ENCODE assay signal across 8 cellular contexts in genomic region chr3:120559228-120560061, GRCh38. TPM values are rescaled to one million over a fixed set of nuclear protein-coding genes. Genes with fewer than 3 reads are reported as not detected.
DNase-seq lines count a peak whose midpoint lies in the region; ATAC-seq, FAIRE-seq and TF ChIP-seq lines count a peak whose summit lies in the region.

No MANE protein-coding gene starts in this region.

- no peaks in the 10 kb centered on the region for H3K36me3 ChIP-seq in CD4-positive, alpha-beta memory T cell (ENCODE audit: insufficient read depth, low read length)
- no peaks in the 10 kb centered on the region for H3K36me3 ChIP-seq in PC-3 (ENCODE audit: low read depth, low read length)
- H3K36me3 ChIP-seq in keratinocyte (ENCODE audit: control insufficient read depth in 2 of 2, extremely low read depth in 1 of 2, insufficient read depth in 2 of 2, low read length in 2 of 2) = no peaks in the 10 kb centered on the region

- H2AFZ ChIP-seq in PC-3 (ENCODE audit: low read length) = peak overlapping the region; percentile 84
- H2AFZ ChIP-seq in keratinocyte (ENCODE audit: control insufficient read depth, low read length) = peak overlapping the region; percentile 93

- no peak overlapping the region for H3K27ac ChIP-seq in CD4-positive, alpha-beta memory T cell (ENCODE audit: low read depth, low read length)
- H3K27ac ChIP-seq in PC-3 (ENCODE audit: low read length) = peak overlapping the region; percentile 64
- H3K27ac ChIP-seq in keratinocyte (ENCODE audit: control insufficient read depth, insufficient read depth, low read length) = peak overlapping the region; percentile 60

- H3K9ac ChIP-seq in PC-3 (ENCODE audit: low read length) (peak overlapping the region; percentile 63), keratinocyte (ENCODE audit: control insufficient read depth, extremely low read depth, insufficient read depth, low read length) (peak overlapping the region; percentile 80)

- H4K20me1 ChIP-seq in PC-3 (ENCODE audit: low read length) (no peaks in the 10 kb centered on the region), keratinocyte (ENCODE audit: control insufficient read depth, extremely low read depth, insufficient read depth, low read length) (no peaks in the 10 kb centered on the region)

- H3K4me1 Mint-ChIP-seq in CD4-positive, alpha-beta memory T cell = peaks cover 11 to 24% (median 13%) of the 10 kb centered on the region in 4 donors
- H3K4me1 Mint-ChIP-seq in MCF 10A (ENCODE audit: insufficient read depth, unreplicated experiment) = peaks cover 22% of the 10 kb centered on the region
- peaks cover 10 to 24% of the 10 kb centered on the region in 2 donors for H3K4me1 Mint-ChIP-seq in stimulated activated naive B cell treated with anti-CD40 and anti-IgM and Interleukin-4, amounts not matched to agents 10 μg/mL and 1 μg/mL and 100 μg/mL, for 72 hours

- no peaks in the 10 kb centered on the region for H3F3A ChIP-seq in PC-3 (ENCODE audit: low read length, unreplicated experiment)

- CTCF ChIA-PET in CD4-positive, alpha-beta memory T cell (lab: Charles Lee; ENCODE audit: partially characterized antibody) = interaction anchor here (0.6 to 9.0 kb wide), 57 partner anchors 9 to 1075 kb away, joined by 3 to 294 read pairs (median 4); partner anchors contain the start of genes LRRC58 and NDUFB4
- CTCF ChIA-PET in PC-3 (lab: Charles Lee) = interaction anchor here (0.6 to 2.4 kb wide), 11 partner anchors 8 to 209 kb away, joined by 3 to 67 read pairs (median 4); partner anchors contain the start of gene NDUFB4
- CTCF ChIA-PET in MCF 10A (lab: Yijun Ruan, JAX) = interaction anchor here (0.6 to 15.6 kb wide), 48 partner anchors 8 to 821 kb away, joined by 3 to 429 read pairs (median 5); partner anchors contain the start of genes LRRC58 and NDUFB4

- in situ Hi-C loops in GM13976 (cut with MboI; ENCODE audit: low sequenced_read_pairs, unreplicated experiment) = loop anchor here (5.0 to 25.0 kb wide), 2 partner anchors 238 to 297 kb away; no protein-coding TSS in a partner anchor

- POLR2A ChIA-PET in CD4-positive, alpha-beta memory T cell (lab: Charles Lee; ENCODE audit: partially characterized antibody) = interaction anchor here (0.6 to 1.5 kb wide), 8 partner anchors 8 to 315 kb away, joined by 3 to 10 read pairs (median 4); partner anchors contain the start of genes GTF2E1, NDUFB4 and RABL3
- POLR2A ChIA-PET in PC-3 (lab: Charles Lee; ENCODE audit: unreplicated experiment) (interaction anchor here (0.6 to 1.1 kb wide), 3 partner anchors 121 to 167 kb away, joined by 4 to 5 read pairs (median 5); no protein-coding TSS in a partner anchor), MCF 10A (lab: Yijun Ruan, JAX) (interaction anchor here (0.6 to 2.0 kb wide), 6 partner anchors 37 to 267 kb away, joined by 3 to 29 read pairs (median 6); partner anchors contain the start of gene NDUFB4)

- no peaks in the 10 kb centered on the region for H3K9me3 ChIP-seq in CD4-positive, alpha-beta memory T cell (ENCODE audit: control insufficient read depth in 1 of 2, low read length in 2 of 2)
- H3K9me3 ChIP-seq in PC-3 (ENCODE audit: low read length) (no peaks in the 10 kb centered on the region), keratinocyte (ENCODE audit: control insufficient read depth, low read depth, low read length) (no peaks in the 10 kb centered on the region)

- H3K9me1 ChIP-seq in keratinocyte (ENCODE audit: control insufficient read depth, extremely low read depth, insufficient read depth, low read length) = no peaks in the 10 kb centered on the region

- H3K27ac Mint-ChIP-seq in CD4-positive, alpha-beta memory T cell = peak overlapping the region in 6 of 7 donors; percentile 50 to 85 (median 82)
- H3K27ac Mint-ChIP-seq in MCF 10A (ENCODE audit: low read depth, unreplicated experiment) = peak overlapping the region; percentile 46
- peak overlapping the region; percentile 25 for H3K27ac Mint-ChIP-seq in stimulated activated naive B cell treated with anti-CD40 and anti-IgM and Interleukin-4, amounts not matched to agents 10 μg/mL and 1 μg/mL and 100 μg/mL, for 72 hours

- ATAC-seq in GM19328 (IDR thresholded peaks at IDR 0.05; ENCODE audit: unreplicated experiment) (peak; percentile 26), HG03342 (IDR thresholded peaks at IDR 0.05; ENCODE audit: unreplicated experiment) (peak; percentile 29), PC-3 (peak; percentile 69)
- ATAC-seq in stimulated activated naive B cell treated with anti-CD40 and anti-IgM and Interleukin-4, amounts not matched to agents 10 μg/mL and 1 μg/mL and 100 μg/mL, for 72 hours (replicated peaks) = peak; percentile 35 to 37

- no peaks in the 10 kb centered on the region for H3K79me2 ChIP-seq in PC-3 (ENCODE audit: low read length)
- H3K79me2 ChIP-seq in keratinocyte (ENCODE audit: control insufficient read depth, insufficient read depth, low read length) = no peaks in the 10 kb centered on the region

- no peaks in the 10 kb centered on the region for H3K9me3 Mint-ChIP-seq in CD4-positive, alpha-beta memory T cell
- H3K9me3 Mint-ChIP-seq in MCF 10A (ENCODE audit: unreplicated experiment) = no peaks in the 10 kb centered on the region
- H3K9me3 Mint-ChIP-seq in stimulated activated naive B cell treated with anti-CD40 and anti-IgM and Interleukin-4, amounts not matched to agents 10 μg/mL and 1 μg/mL and 100 μg/mL, for 72 hours = no peaks in the 10 kb centered on the region

- FAIRE-seq in keratinocyte (lab: Jason Lieb, UNC) = no peak

- dilution Hi-C loops in keratinocyte (cut with MboI; ENCODE audit: extremely low pct_ligation_motif_present, low sequenced_read_pairs) = no loop called here

- no peaks in the 10 kb centered on the region for H3K27me3 ChIP-seq in CD4-positive, alpha-beta memory T cell (ENCODE audit: insufficient read depth, low read length)
- no peaks in the 10 kb centered on the region for H3K27me3 ChIP-seq in PC-3 (ENCODE audit: low read length)
- no peaks in the 10 kb centered on the region for H3K27me3 ChIP-seq in keratinocyte (ENCODE audit: control insufficient read depth, extremely low read depth, insufficient read depth, low read length)

- peaks cover 1 to 2% of the 10 kb centered on the region in 2 donors for H3K27me3 Mint-ChIP-seq in CD4-positive, alpha-beta memory T cell
- no peaks in the 10 kb centered on the region for H3K27me3 Mint-ChIP-seq in MCF 10A (ENCODE audit: insufficient read depth, unreplicated experiment)
- peaks cover 17 to 22% of the 10 kb centered on the region in 2 donors for H3K27me3 Mint-ChIP-seq in stimulated activated naive B cell treated with anti-CD40 and anti-IgM and Interleukin-4, amounts not matched to agents 10 μg/mL and 1 μg/mL and 100 μg/mL, for 72 hours

- peak overlapping the region; percentile 88 for H3K4me2 ChIP-seq in PC-3 (ENCODE audit: low read length)
- peak overlapping the region; percentile 97 for H3K4me2 ChIP-seq in keratinocyte (ENCODE audit: control insufficient read depth, extremely low read depth, insufficient read depth, low read depth, low read length)

- BruUV-seq in PC-3 (replicated peaks; lab: Mats Ljungman, UMichigan) (no TSS peak), MCF 10A (replicated peaks; lab: Mats Ljungman, UMichigan) (no TSS peak)

- H3K9me2 ChIP-seq in PC-3 (replicated peaks; ENCODE audit: low read length) = no peaks in the 10 kb centered on the region

- no peak for DNase-seq in CD4-positive, alpha-beta memory T cell
- peak; percentile 97 for DNase-seq in PC-3
- peak; percentile 64 for DNase-seq in MCF 10A (ENCODE audit: unreplicated experiment)
- peak; percentile 40 for DNase-seq in keratinocyte (ENCODE audit: low read depth, low spot score)
- DNase-seq in stimulated activated naive B cell treated with anti-CD40 and anti-IgM and Interleukin-4, amounts not matched to agents 10 μg/mL and 1 μg/mL and 100 μg/mL, for 72 hours = no peak
- no peak for DNase-seq in GM13976 (ENCODE audit: low spot score)

- H3K36me3 Mint-ChIP-seq in CD4-positive, alpha-beta memory T cell = no peaks in the 10 kb centered on the region
- H3K36me3 Mint-ChIP-seq in MCF 10A (ENCODE audit: insufficient read depth, unreplicated experiment) = no peaks in the 10 kb centered on the region
- no peaks in the 10 kb centered on the region for H3K36me3 Mint-ChIP-seq in stimulated activated naive B cell treated with anti-CD40 and anti-IgM and Interleukin-4, amounts not matched to agents 10 μg/mL and 1 μg/mL and 100 μg/mL, for 72 hours

- H3K4me3 ChIP-seq in CD4-positive, alpha-beta memory T cell (ENCODE audit: low read length in 2 of 2) = peak overlapping the region in 1 of 2 donors; percentile 47
- peak overlapping the region; percentile 74 for H3K4me3 ChIP-seq in PC-3 (ENCODE audit: low read length)
- peak overlapping the region; percentile 21 to 80 (median 75) for H3K4me3 ChIP-seq in keratinocyte (ENCODE audit: control insufficient read depth in 2 of 3, extremely low read depth in 1 of 3, insufficient read depth in 2 of 3, low read depth in 1 of 3, low read length in 3 of 3)

- H3K4me3 Mint-ChIP-seq in CD4-positive, alpha-beta memory T cell = peak overlapping the region in 7 of 8 donors; percentile 23 to 75 (median 65)
- H3K4me3 Mint-ChIP-seq in MCF 10A (ENCODE audit: unreplicated experiment) = peak overlapping the region; percentile 78
- H3K4me3 Mint-ChIP-seq in stimulated activated naive B cell treated with anti-CD40 and anti-IgM and Interleukin-4, amounts not matched to agents 10 μg/mL and 1 μg/mL and 100 μg/mL, for 72 hours = peak overlapping the region; percentile 73 to 82

- H3K4me1 ChIP-seq in CD4-positive, alpha-beta memory T cell (ENCODE audit: insufficient read depth, low read length) = peaks cover 11% of the 10 kb centered on the region
- H3K4me1 ChIP-seq in PC-3 (ENCODE audit: insufficient read depth, low read length) (peaks cover 33% of the 10 kb centered on the region), keratinocyte (ENCODE audit: control insufficient read depth, extremely low read depth, insufficient read depth, low read length) (peaks cover 12% of the 10 kb centered on the region)

- TF ChIP-seq CTCF in PC-3 (conservative IDR thresholded peaks at IDR 0.05; ENCODE audit: low read depth, low read length) (no peak; the same call in 1 of the 2 replicates), MCF 10A (IDR thresholded peaks at IDR 0.05; ENCODE audit: unreplicated experiment) (no peak), keratinocyte (optimal IDR thresholded peaks at IDR 0.05 in 1 of 3, IDR thresholded peaks at IDR 0.05 in 1 of 3, conservative IDR thresholded peaks at IDR 0.05 in 1 of 3; ENCODE audit: extremely low read depth in 1 of 3, insufficient read depth in 2 of 3, low read length in 3 of 3) (no peak), GM13976 (IDR thresholded peaks at IDR 0.05; ENCODE audit: borderline replicate concordance, control extremely low read depth, extremely low read depth, insufficient read depth, missing control alignments) (no peak)

- intact Hi-C loops in CD4-positive, alpha-beta memory T cell (cut with micrococcal nuclease) = loop anchor here (1.0 to 10.0 kb wide), 7 partner anchors 142 to 1677 kb away; partner anchors contain the start of genes GSK3B and LRRC58
- intact Hi-C loops in PC-3 (cut with micrococcal nuclease) (loop anchor here (1.0 to 10.0 kb wide), 10 partner anchors 37 to 969 kb away; partner anchors contain the start of genes GTF2E1, LRRC58, NDUFB4 and RABL3), MCF 10A (cut with micrococcal nuclease) (loop anchor here (1.0 to 2.0 kb wide), 3 partner anchors 140 to 315 kb away; partner anchors contain the start of gene LRRC58)

RNA-seq across cellular contexts. Expression of gene NDUFB4, which starts 36.7 kb away (rescaled TPM):
- total RNA-seq in CD4-positive, alpha-beta memory T cell = 10 to 100 TPM; 82.1 to 82.8 TPM
- polyA plus RNA-seq in CD4-positive, alpha-beta memory T cell = 100 to 1,000 TPM; 243 to 257 TPM
- total RNA-seq in PC-3 (2014; rRNA removed) = 239 and 283 TPM in 2 replicates
- 96.1 and 113 TPM in 2 replicates for total RNA-seq in MCF 10A (2022)
- polyA plus RNA-seq in keratinocyte = 130 to 215 TPM (median 143 TPM) in 3 replicates
- polyA plus RNA-seq in keratinocyte (2011; ENCODE audit: low read depth) = 17.6 TPM
- 231 and 237 TPM in 2 replicates for polyA plus RNA-seq in keratinocyte (2011; cell fraction: cytosol; rRNA removed)
- 104 and 117 TPM in 2 replicates for polyA plus RNA-seq in keratinocyte (2011; cell fraction: nucleus; rRNA removed)
- 122 and 192 TPM in 2 replicates for polyA plus RNA-seq in keratinocyte (2012; ENCODE audit: low replicate concordance)
- 66.0 to 123 TPM (median 91.5 TPM) in 3 replicates for polyA minus RNA-seq in keratinocyte
- polyA minus RNA-seq in keratinocyte (2011; cell fraction: cytosol; rRNA and poly(A)+ RNA removed) = 138 TPM
- 22.6 and 25.9 TPM in 2 replicates for polyA minus RNA-seq in keratinocyte (2011; cell fraction: nucleus; rRNA and poly(A)+ RNA removed)

Comparison
In these comparisons a context has a peak if more than half of its experiments do, and no peak if none do; other contexts are left out.
1. DNase-seq: peak in PC-3 (single experiment), MCF 10A (single experiment) and keratinocyte (single experiment); none in CD4-positive, alpha-beta memory T cell (0 of 5), stimulated activated naive B cell treated with anti-CD40 and anti-IgM and Interleukin-4, amounts not matched to agents 10 μg/mL and 1 μg/mL and 100 μg/mL, for 72 hours (single experiment) and GM13976 (single experiment).
2. H3K27ac Mint-ChIP-seq: peak in every context shown above with its lines; median percentile 82 in CD4-positive, alpha-beta memory T cell; 46 in MCF 10A; 25 in stimulated activated naive B cell treated with anti-CD40 and anti-IgM and Interleukin-4, amounts not matched to agents 10 μg/mL and 1 μg/mL and 100 μg/mL, for 72 hours.
3. Peak in every context shown above with its lines, with median percentiles within 50 percentile points of each other: H3K4me3 Mint-ChIP-seq and ATAC-seq.